In genomic region chr1:219555802-219556201, GRCh38 we compare ENCODE assay signal across 11 cellular contexts. TPM values are rescaled to one million over a fixed set of nuclear protein-coding genes. Genes with fewer than 3 reads are reported as not detected.
DNase-seq lines count a peak whose midpoint lies in the region; ATAC-seq and TF ChIP-seq lines count a peak whose summit lies in the region.
"Had no signal": no experiment of that assay in that cellular context is flagged by ENCODE, and none has a peak within 500 bp of the region (broad histone marks: within the 10 kb centered on the region; RNA-seq: fewer than 3 reads in every experiment).

No MANE protein-coding gene starts in this region.

- H3K18ac ChIP-seq in mesenchymal stem cell (ENCODE audit: low read depth in 1 of 2, low read length in 2 of 2): no peak overlapping the region

- H2AK5ac ChIP-seq in mesenchymal stem cell (ENCODE audit: low read length, severe bottlenecking): no peak overlapping the region

- POLR2A ChIA-PET in Caco-2 (lab: Charles Lee): no interaction called here

- no peaks in the 10 kb centered on the region for H3K27me3 ChIP-seq in ACC112 (ENCODE audit: insufficient read depth, low read length)
- no peaks in the 10 kb centered on the region for H3K27me3 ChIP-seq in MG63
- H3K27me3 ChIP-seq in mesenchymal stem cell (ENCODE audit: control insufficient read depth in 1 of 2, insufficient read depth in 1 of 2, low read length in 2 of 2): no peaks in the 10 kb centered on the region
- no peaks in the 10 kb centered on the region for H3K27me3 ChIP-seq in Caco-2 (replicated peaks; ENCODE audit: control insufficient read depth, insufficient read depth, low read length)
- H3K27me3 ChIP-seq: neutrophil had no signal

- DNase-seq in MG63 (peak; percentile 54), dedifferentiated amniotic fluid mesenchymal stem cell (ENCODE audit: extremely low spot score) (peak; percentile 48), mesenchymal stem cell (no peak), Caco-2 (no peak)
- DNase-seq: NCI-H2227 treated with DMSO at 0.1 percent for 48 hours had no signal

- no peak overlapping the region for H2BK15ac ChIP-seq in mesenchymal stem cell (ENCODE audit: low read depth, poor library complexity, severe bottlenecking)

- H3K79me1 ChIP-seq in mesenchymal stem cell (replicated peaks; ENCODE audit: low read length, poor library complexity, severe bottlenecking): no peaks in the 10 kb centered on the region

- no TSS peak for BruUV-seq in Caco-2 (replicated peaks; lab: Mats Ljungman, UMichigan)

- no peak overlapping the region for H2BK12ac ChIP-seq in mesenchymal stem cell (ENCODE audit: low read length in 2 of 2)

- no peaks in the 10 kb centered on the region for H3K36me3 ChIP-seq in ACC112 (ENCODE audit: insufficient read depth, low read length)
- H3K36me3 ChIP-seq in MG63: no peaks in the 10 kb centered on the region
- H3K36me3 ChIP-seq in mesenchymal stem cell (ENCODE audit: control insufficient read depth in 1 of 2, insufficient read depth in 2 of 2, low read depth in 1 of 2, low read length in 2 of 2): no peaks in the 10 kb centered on the region
- H3K36me3 ChIP-seq in Caco-2 (ENCODE audit: control insufficient read depth, insufficient read depth, low read length): no peaks in the 10 kb centered on the region
- H3K36me3 ChIP-seq: neutrophil had no signal

- H3K9ac ChIP-seq in mesenchymal stem cell (ENCODE audit: low read length): peak overlapping the region; percentile 70

- no peak overlapping the region for H3K4me2 ChIP-seq in mesenchymal stem cell (ENCODE audit: low read length, poor library complexity, severe bottlenecking)

- no peaks in the 10 kb centered on the region for H3K79me2 ChIP-seq in ACC112 (ENCODE audit: control insufficient read depth, insufficient read depth, low read length, unreplicated experiment)

- H3K27ac Mint-ChIP-seq in Caco-2 (ENCODE audit: unreplicated experiment): no peak overlapping the region

- no peak overlapping the region for H4K8ac ChIP-seq in mesenchymal stem cell (ENCODE audit: low read length)

- H3K4ac ChIP-seq in mesenchymal stem cell (ENCODE audit: low read depth in 1 of 2, low read length in 2 of 2): no peak overlapping the region

- no peak for TF ChIP-seq CTCF in Caco-2 (IDR thresholded peaks at IDR 0.05; ENCODE audit: insufficient read depth in 1 of 2, low read depth in 1 of 2, low read length in 1 of 2, severe bottlenecking in 1 of 2, unreplicated experiment in 1 of 2)

- no peaks in the 10 kb centered on the region for H3K27me3 Mint-ChIP-seq in Caco-2 (ENCODE audit: insufficient read depth, unreplicated experiment)

- H2BK5ac ChIP-seq in mesenchymal stem cell (ENCODE audit: low read depth, low read length, poor library complexity, severe bottlenecking): no peak overlapping the region

- H3K23ac ChIP-seq in mesenchymal stem cell (ENCODE audit: low read length in 2 of 2): no peak overlapping the region

- H4K91ac ChIP-seq in mesenchymal stem cell (ENCODE audit: low read length): no peak overlapping the region

- H2AFZ ChIP-seq in ACC112 (ENCODE audit: low read length, unreplicated experiment): no peak overlapping the region
- H2AFZ ChIP-seq in mesenchymal stem cell (ENCODE audit: low read depth, low read length): no peak overlapping the region

- no peak overlapping the region for H3K4me3 Mint-ChIP-seq in Caco-2 (ENCODE audit: unreplicated experiment)

- WGBS in mesenchymal stem cell: 89% methylated on average over 2 of the region's 2 CpGs

- intact Hi-C loops in Caco-2 (cut with micrococcal nuclease; ENCODE audit: unreplicated experiment): no loop called here

- H3K4me3 ChIP-seq in ACC112 (ENCODE audit: low read depth, low read length) (no peak overlapping the region), MG63 (no peak overlapping the region), mesenchymal stem cell (ENCODE audit: insufficient read depth in 1 of 2, low read depth in 1 of 2, low read length in 2 of 2) (no peak overlapping the region), Caco-2 (ENCODE audit: low read depth, low read length) (no peak overlapping the region)
- H3K4me3 ChIP-seq: SK-N-MC had no signal

- no peaks in the 10 kb centered on the region for H3K36me3 Mint-ChIP-seq in Caco-2 (ENCODE audit: insufficient read depth, unreplicated experiment)

- no peak overlapping the region for H3K14ac ChIP-seq in mesenchymal stem cell (ENCODE audit: low read length in 2 of 2)

- CTCF ChIA-PET in Caco-2 (lab: Charles Lee): no interaction called here

- ATAC-seq in HG02610 (IDR thresholded peaks at IDR 0.05; ENCODE audit: unreplicated experiment): no peak
- ATAC-seq in HG02870 (IDR thresholded peaks at IDR 0.05; ENCODE audit: unreplicated experiment): no peak
- no peak for ATAC-seq in GM21390 (IDR thresholded peaks at IDR 0.05; ENCODE audit: unreplicated experiment)

- H3K4me1 Mint-ChIP-seq in Caco-2 (ENCODE audit: low read depth, unreplicated experiment): no peaks in the 10 kb centered on the region

- no peaks in the 10 kb centered on the region for H3K9me3 Mint-ChIP-seq in Caco-2 (ENCODE audit: unreplicated experiment)

- no peaks in the 10 kb centered on the region for H3K4me1 ChIP-seq in ACC112 (ENCODE audit: control insufficient read depth, insufficient read depth, low read length, unreplicated experiment)
- no peaks in the 10 kb centered on the region for H3K4me1 ChIP-seq in mesenchymal stem cell (ENCODE audit: control insufficient read depth, insufficient read depth, low read depth, low read length)
- H3K4me1 ChIP-seq in Caco-2: peaks cover 8% of the 10 kb centered on the region

- H3K27ac ChIP-seq in ACC112 (ENCODE audit: low read depth, low read length): 0 out of 2 replicates have a peak overlapping the region, but pooled peaks have one; percentile 13
- no peak overlapping the region for H3K27ac ChIP-seq in mesenchymal stem cell (ENCODE audit: low read length, poor library complexity, severe bottlenecking)
- H3K27ac ChIP-seq: neutrophil, SK-N-MC had no signal

- no peak overlapping the region for H2BK120ac ChIP-seq in mesenchymal stem cell (ENCODE audit: low read depth, low read length)

- H3K9me3 ChIP-seq in MG63 (no peaks in the 10 kb centered on the region), mesenchymal stem cell (ENCODE audit: control insufficient read depth, low read length) (no peaks in the 10 kb centered on the region), Caco-2 (no peaks in the 10 kb centered on the region)
- H3K9me3 ChIP-seq: neutrophil had no signal

RNA-seq across cellular contexts. Expression of gene ZC3H11B, which starts 57.1 kb away (rescaled TPM):
- total RNA-seq in MG63 (2014; rRNA removed; shearing (Covaris generic); ENCODE audit: low replicate concordance): not detected in 2 replicates
- 0.06 TPM for polyA plus RNA-seq in mesenchymal stem cell (2013, experiment 1 of 2)
- 0.07 TPM for polyA plus RNA-seq in mesenchymal stem cell (2013, experiment 2 of 2)
- total RNA-seq in Caco-2 (2022): not detected in 2 replicates

Comparison
In these comparisons a context has a peak if more than half of its experiments do, and no peak if none do; other contexts are left out.
1. DNase-seq: peak in MG63 (single experiment) and dedifferentiated amniotic fluid mesenchymal stem cell (single experiment); none in mesenchymal stem cell (single experiment) and Caco-2 (0 of 2).